ENCODE assay signal across 8 cellular contexts in genomic region chr14:36069535-36069900, GRCh38.
A peak's percentile ranks its signal among the peaks of the same experiment; 100 is the strongest.
DNase-seq lines count a peak whose midpoint lies in the region; ATAC-seq lines count a peak whose summit lies in the region.

No MANE protein-coding gene starts in this region.

- POLR2A ChIA-PET in activated naive CD8-positive, alpha-beta T cell treated with anti-CD3 and anti-CD28 coated beads, Interleukin-2, amount 10 ng/mL, durations not matched to agents 7 days and 5 days (lab: Charles Lee), result interaction anchor here (0.9 kb wide), 1 partner anchor 190 kb away, joined by 3 read pairs; no protein-coding TSS in a partner anchor

- ATAC-seq in GM19035 (IDR thresholded peaks at IDR 0.05; ENCODE audit: unreplicated experiment), result peak; percentile 75
- peak; percentile 66 for ATAC-seq in HG03439 (IDR thresholded peaks at IDR 0.05; ENCODE audit: unreplicated experiment)
- peak; percentile 66 for ATAC-seq in activated naive CD8-positive, alpha-beta T cell treated with anti-CD3 and anti-CD28 coated beads, Interleukin-2, amount 10 ng/mL, durations not matched to agents 7 days and 5 days (ENCODE audit: low read depth)

- peaks cover 18% of the 10 kb centered on the region for H3K27me3 Mint-ChIP-seq in activated naive CD8-positive, alpha-beta T cell treated with anti-CD3 and anti-CD28 coated beads, Interleukin-2, amount 10 ng/mL, durations not matched to agents 7 days and 5 days

- H3K27ac Mint-ChIP-seq in activated naive CD8-positive, alpha-beta T cell treated with anti-CD3 and anti-CD28 coated beads, Interleukin-2, amount 10 ng/mL, durations not matched to agents 7 days and 5 days, result no peak overlapping the region

- no peaks in the 10 kb centered on the region for H3K9me3 Mint-ChIP-seq in activated naive CD8-positive, alpha-beta T cell treated with anti-CD3 and anti-CD28 coated beads, Interleukin-2, amount 10 ng/mL, durations not matched to agents 7 days and 5 days

- DNase-seq in COLO668 (lab: John Stamatoyannopoulos, UW; ENCODE audit: unreplicated experiment), result peak; percentile 35
- peak; percentile 82 for DNase-seq in NCI-H446 treated with DMSO at 0.1 percent for 48 hours (lab: John Stamatoyannopoulos, UW)
- DNase-seq in activated naive CD8-positive, alpha-beta T cell treated with anti-CD3 and anti-CD28 coated beads, Interleukin-2, amount 10 ng/mL, durations not matched to agents 7 days and 5 days, result no peak
- peak; percentile 15 for DNase-seq in iPS DF 19.7 (ENCODE audit: low read depth, low spot score)
- peak; percentile 10 for DNase-seq in stimulated activated CD4-positive, alpha-beta T cell treated with anti-CD3 and anti-CD28 coated beads, Interleukin-4, amount 100 ng/mL, for 1 hour
- DNase-seq in stimulated activated naive CD4-positive, alpha-beta T cell treated with Interleukin-2 at 50 U/mL for 16 hours (lab: John Stamatoyannopoulos, UW), result no peak

- H3K4me1 Mint-ChIP-seq in activated naive CD8-positive, alpha-beta T cell treated with anti-CD3 and anti-CD28 coated beads, Interleukin-2, amount 10 ng/mL, durations not matched to agents 7 days and 5 days, result no peaks in the 10 kb centered on the region

- H3K36me3 Mint-ChIP-seq in activated naive CD8-positive, alpha-beta T cell treated with anti-CD3 and anti-CD28 coated beads, Interleukin-2, amount 10 ng/mL, durations not matched to agents 7 days and 5 days, result no peaks in the 10 kb centered on the region

- no peak overlapping the region for H3K4me3 Mint-ChIP-seq in activated naive CD8-positive, alpha-beta T cell treated with anti-CD3 and anti-CD28 coated beads, Interleukin-2, amount 10 ng/mL, durations not matched to agents 7 days and 5 days

Comparison
In these comparisons a context has a peak if more than half of its experiments do, and no peak if none do; other contexts are left out.
1. DNase-seq: peak in COLO668 (single experiment), NCI-H446 treated with DMSO at 0.1 percent for 48 hours (single experiment), iPS DF 19.7 (single experiment) and stimulated activated CD4-positive, alpha-beta T cell treated with anti-CD3 and anti-CD28 coated beads, Interleukin-4, amount 100 ng/mL, for 1 hour (single experiment); none in activated naive CD8-positive, alpha-beta T cell treated with anti-CD3 and anti-CD28 coated beads, Interleukin-2, amount 10 ng/mL, durations not matched to agents 7 days and 5 days (single experiment) and stimulated activated naive CD4-positive, alpha-beta T cell treated with Interleukin-2 at 50 U/mL for 16 hours (single experiment).
2. Peak in every context shown above with its lines, with median percentiles within 50 percentile points of each other: ATAC-seq.